In genomic region chr4:181799670-181800069, GRCh38 we compare ENCODE assay signal across 8 cellular contexts.
"Had no signal": no experiment of that assay in that cellular context is flagged by ENCODE, and none has a peak within 500 bp of the region (broad histone marks: within the 10 kb centered on the region; RNA-seq: fewer than 3 reads in every experiment).

No MANE protein-coding gene starts in this region.

- H3K27ac Mint-ChIP-seq: GM23338, H9 had no signal

- H3K9me3 Mint-ChIP-seq: GM23338 had no signal

- H3K4me3 ChIP-seq: GM23338, K562 had no signal

- FAIRE-seq: H1, H54, HTR-8/SVneo, K562 had no signal

- H3K4me3 Mint-ChIP-seq: GM23338, H9 had no signal

- H3K4me2 ChIP-seq: GM23338 had no signal

- DNase-seq: H9, HCEC 1CT, IMR-90 had no signal

- H2AFZ ChIP-seq: GM23338 had no signal
